ENCODE assay signal across 23 cellular contexts in genomic region chr3:26437678-26438077, GRCh38.
DNase-seq lines count a peak whose midpoint lies in the region; ATAC-seq and TF ChIP-seq lines count a peak whose summit lies in the region.
"Had no signal": no experiment of that assay in that cellular context is flagged by ENCODE, and none has a peak within 500 bp of the region (broad histone marks: within the 10 kb centered on the region; RNA-seq: fewer than 3 reads in every experiment).

No MANE protein-coding gene starts in this region.

- H3K9me3 ChIP-seq in mesodermal cell (ENCODE audit: control insufficient read depth, low read length) (no peaks in the 10 kb centered on the region), left ventricle myocardium inferior (replicated peaks) (peaks cover 9% of the 10 kb centered on the region), Caco-2 (no peaks in the 10 kb centered on the region)
- H3K9me3 ChIP-seq: ascending aorta, esophagus squamous epithelium, upper lobe of right lung had no signal

- H3K27ac Mint-ChIP-seq in Caco-2 (ENCODE audit: unreplicated experiment) (no peak overlapping the region), CD14-positive monocyte (peak overlapping the region in 2 of 7 donors; percentile 1 to 16)
- H3K27ac Mint-ChIP-seq: memory B cell; stimulated activated memory B cell treated with anti-CD40 and anti-IgM and Interleukin-4, amounts not matched to agents 10 μg/mL and 1 μg/mL and 100 μg/mL, for 72 hours had no signal

- H3K36me3 Mint-ChIP-seq in Caco-2 (ENCODE audit: insufficient read depth, unreplicated experiment) (no peaks in the 10 kb centered on the region), CD14-positive monocyte (no peaks in the 10 kb centered on the region)
- H3K36me3 Mint-ChIP-seq: memory B cell; stimulated activated memory B cell treated with anti-CD40 and anti-IgM and Interleukin-4, amounts not matched to agents 10 μg/mL and 1 μg/mL and 100 μg/mL, for 72 hours had no signal

- H3K4me1 ChIP-seq in mesodermal cell (ENCODE audit: control insufficient read depth, insufficient read depth, low read length, poor library complexity, severe bottlenecking) (peaks cover 5% of the 10 kb centered on the region), left ventricle myocardium inferior (no peaks in the 10 kb centered on the region), Caco-2 (no peaks in the 10 kb centered on the region)
- H3K4me1 ChIP-seq: ascending aorta, upper lobe of right lung had no signal

- intact Hi-C loops in left ventricle myocardium inferior (cut with micrococcal nuclease) (no loop called here), Caco-2 (cut with micrococcal nuclease; ENCODE audit: unreplicated experiment) (no loop called here), CD14-positive monocyte (cut with micrococcal nuclease) (no loop called here)

- H3K4me1 Mint-ChIP-seq in Caco-2 (ENCODE audit: low read depth, unreplicated experiment) (no peaks in the 10 kb centered on the region), CD14-positive monocyte (no peaks in the 10 kb centered on the region)
- H3K4me1 Mint-ChIP-seq: memory B cell; neural crest cell; stimulated activated memory B cell treated with anti-CD40 and anti-IgM and Interleukin-4, amounts not matched to agents 10 μg/mL and 1 μg/mL and 100 μg/mL, for 72 hours had no signal

- H3K27me3 Mint-ChIP-seq in Caco-2 (ENCODE audit: insufficient read depth, unreplicated experiment) = peaks cover 3% of the 10 kb centered on the region
- H3K27me3 Mint-ChIP-seq in CD14-positive monocyte (ENCODE audit: low read depth in 3 of 3) = peaks cover 0 to 1% (median 0%) of the 10 kb centered on the region in 3 donors
- H3K27me3 Mint-ChIP-seq: memory B cell; stimulated activated memory B cell treated with anti-CD40 and anti-IgM and Interleukin-4, amounts not matched to agents 10 μg/mL and 1 μg/mL and 100 μg/mL, for 72 hours had no signal

- H3K4me3 ChIP-seq in epithelial cell of proximal tubule (ENCODE audit: low read depth, low read length) (no peak overlapping the region), mesodermal cell (ENCODE audit: extremely low read depth, insufficient read depth, low read length, poor library complexity, severe bottlenecking) (no peak overlapping the region), left ventricle myocardium inferior (no peak overlapping the region), Caco-2 (ENCODE audit: low read depth, low read length) (no peak overlapping the region)
- H3K4me3 ChIP-seq: ascending aorta, esophagus squamous epithelium, upper lobe of right lung had no signal

- H3K36me3 ChIP-seq in mesodermal cell (ENCODE audit: control insufficient read depth, insufficient read depth, low read length) (no peaks in the 10 kb centered on the region), left ventricle myocardium inferior (no peaks in the 10 kb centered on the region), Caco-2 (ENCODE audit: control insufficient read depth, insufficient read depth, low read length) (no peaks in the 10 kb centered on the region)
- H3K36me3 ChIP-seq: ascending aorta, esophagus squamous epithelium, upper lobe of right lung had no signal

- POLR2A ChIA-PET in Caco-2 (lab: Charles Lee) = no interaction called here

- CTCF ChIA-PET in Caco-2 (lab: Charles Lee) = no interaction called here

- H3K9me3 Mint-ChIP-seq in Caco-2 (ENCODE audit: unreplicated experiment) = no peaks in the 10 kb centered on the region
- peaks cover 2 to 17% (median 9%) of the 10 kb centered on the region in 7 donors for H3K9me3 Mint-ChIP-seq in CD14-positive monocyte
- H3K9me3 Mint-ChIP-seq: neural crest cell had no signal

- no peaks in the 10 kb centered on the region for H3K27me3 ChIP-seq in left ventricle myocardium inferior (ENCODE audit: low read depth)
- H3K27me3 ChIP-seq in Caco-2 (replicated peaks; ENCODE audit: control insufficient read depth, insufficient read depth, low read length) = no peaks in the 10 kb centered on the region
- H3K27me3 ChIP-seq: ascending aorta, esophagus squamous epithelium, upper lobe of right lung had no signal

- H3K27ac ChIP-seq in mesodermal cell (ENCODE audit: low read depth, low read length, severe bottlenecking) = peak overlapping the region; percentile 81
- no peak overlapping the region for H3K27ac ChIP-seq in left ventricle myocardium inferior (replicated peaks)
- H3K27ac ChIP-seq: ascending aorta, esophagus squamous epithelium, HL-60, upper lobe of right lung had no signal

- H3K4me3 Mint-ChIP-seq in Caco-2 (ENCODE audit: unreplicated experiment) (no peak overlapping the region), CD14-positive monocyte (no peak overlapping the region)
- H3K4me3 Mint-ChIP-seq: memory B cell; neural crest cell; stimulated activated memory B cell treated with anti-CD40 and anti-IgM and Interleukin-4, amounts not matched to agents 10 μg/mL and 1 μg/mL and 100 μg/mL, for 72 hours had no signal

- 91 to 97% methylated on average over 4 of the region's 4 CpGs for WGBS in mesodermal cell (ENCODE audit: insufficient coverage in 2 of 2), 2 experiments

- TF ChIP-seq CTCF in epithelial cell of proximal tubule (conservative IDR thresholded peaks at IDR 0.05; ENCODE audit: low read depth, low read length) (no peak), left ventricle myocardium inferior (IDR thresholded peaks at IDR 0.05; ENCODE audit: borderline replicate concordance) (no peak), Caco-2 (IDR thresholded peaks at IDR 0.05; ENCODE audit: insufficient read depth in 1 of 2, low read depth in 1 of 2, low read length in 1 of 2, severe bottlenecking in 1 of 2, unreplicated experiment in 1 of 2) (no peak), CD14-positive monocyte (IDR thresholded peaks at IDR 0.05) (no peak)

- BruUV-seq in Caco-2 (replicated peaks; lab: Mats Ljungman, UMichigan) = no TSS peak

- ATAC-seq in HG02642 (IDR thresholded peaks at IDR 0.05; ENCODE audit: poor library complexity, unreplicated experiment) = no peak
- ATAC-seq: stimulated activated memory B cell treated with anti-CD40 and anti-IgM and Interleukin-4, amounts not matched to agents 10 μg/mL and 1 μg/mL and 100 μg/mL, for 72 hours; upper lobe of right lung had no signal

- peak; percentile 36 for DNase-seq in EH (ENCODE audit: low read depth)
- peak; percentile 1 for DNase-seq in NCI-H460 (ENCODE audit: extremely low read depth, low read depth)
- DNase-seq in epithelial cell of proximal tubule (ENCODE audit: low read depth) = peak; percentile 83
- no peak for DNase-seq in left ventricle myocardium inferior
- no peak for DNase-seq in Caco-2
- no peak for DNase-seq in CD14-positive monocyte (ENCODE audit: low spot score)
- DNase-seq: activated CD4-positive, alpha-beta T cell treated with anti-CD3 and anti-CD28 coated beads for 4 hours; activated CD8-positive, alpha-beta memory T cell treated with anti-CD3 and anti-CD28 coated beads, Interleukin-2, amount 50 U/mL, for 4 hours; Calu3; dermis blood vessel endothelial cell; esophagus squamous epithelium; Kasumi-1; NCI-H226; SIG-M5; T-helper 9 cell; upper lobe of right lung had no signal

Comparison
In these comparisons a context has a peak if more than half of its experiments do, and no peak if none do; other contexts are left out.
1. DNase-seq: peak in EH (single experiment), NCI-H460 (single experiment) and epithelial cell of proximal tubule (single experiment); none in left ventricle myocardium inferior (single experiment), Caco-2 (0 of 2) and CD14-positive monocyte (single experiment).